1 cellular context compared by ENCODE assay signal in the genomic region with DNA sequence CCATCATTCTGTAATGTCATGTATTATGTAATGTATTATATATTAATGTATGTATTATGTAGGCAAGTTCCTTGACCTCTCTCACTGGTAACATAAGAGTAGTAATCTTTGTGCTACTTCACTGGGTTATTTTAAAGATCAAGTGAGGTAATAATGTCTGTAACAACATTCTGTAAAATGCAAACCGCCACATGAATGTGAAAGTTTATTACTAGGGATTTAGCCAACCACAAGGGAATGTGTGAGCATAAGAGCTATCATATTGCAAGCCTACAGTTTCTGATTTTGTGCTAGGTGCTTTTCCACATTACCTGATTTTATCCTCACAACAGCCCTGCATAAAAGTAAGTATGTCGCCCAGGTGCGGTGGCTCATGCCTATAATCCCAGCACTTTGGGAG. TPM values are rescaled to one million over a fixed set of nuclear protein-coding genes. Genes with fewer than 3 reads are reported as not detected.
"Had no signal": no experiment of that assay in that cellular context is flagged by ENCODE, and none has a peak within 500 bp of the region (broad histone marks: within the 10 kb centered on the region; RNA-seq: fewer than 3 reads in every experiment).

No MANE protein-coding gene starts in this region.

RNA-seq across cellular contexts. Expression of gene RHD, which starts 52.1 kb away (rescaled TPM):
- total RNA-seq: G401 had no signal
